In the genomic region with DNA sequence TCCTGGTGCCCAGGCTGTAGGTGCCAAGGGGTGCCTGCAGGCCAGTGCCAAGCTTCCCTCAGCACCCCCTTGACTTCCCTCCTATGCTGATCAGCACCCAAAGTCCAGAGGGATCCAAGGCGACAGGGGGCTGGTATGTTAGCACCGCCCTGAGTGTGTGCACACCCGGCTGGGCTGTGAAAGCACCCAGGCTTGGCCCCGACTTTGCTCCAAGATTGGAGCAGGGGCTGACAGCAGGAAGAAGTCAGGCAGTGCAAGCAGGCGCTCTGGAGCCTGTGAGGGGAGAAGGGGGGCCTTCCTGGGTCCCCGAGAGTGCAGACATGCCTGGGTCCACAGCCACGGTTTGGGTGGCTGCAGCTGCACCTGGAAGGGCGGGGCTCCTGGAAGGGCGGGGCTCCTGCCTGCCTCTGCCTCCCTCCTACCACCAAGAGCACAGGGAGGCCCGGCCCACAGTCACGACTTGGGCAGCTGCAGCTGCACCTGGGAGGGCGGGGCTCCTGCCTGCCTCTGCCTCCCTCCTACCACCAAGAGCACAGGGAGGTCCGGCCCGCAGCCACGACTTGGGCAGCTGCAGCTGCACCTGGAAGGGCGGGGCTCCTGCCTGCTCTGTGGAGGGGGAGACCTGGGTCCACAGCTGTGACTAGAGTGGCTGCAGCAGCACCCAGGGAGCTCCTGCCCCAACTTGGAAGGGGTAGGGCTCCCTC, we compare ENCODE assay signal across 1 cellular context.
TF ChIP-seq lines count a peak whose summit lies in the region.

No MANE protein-coding gene starts in this region.

TF ChIP-seq in WTC11, 78 proteins besides CTCF, POLR2A, EP300 and RAD21 (continued from another document):
- TF ChIP-seq, protein P1, sequence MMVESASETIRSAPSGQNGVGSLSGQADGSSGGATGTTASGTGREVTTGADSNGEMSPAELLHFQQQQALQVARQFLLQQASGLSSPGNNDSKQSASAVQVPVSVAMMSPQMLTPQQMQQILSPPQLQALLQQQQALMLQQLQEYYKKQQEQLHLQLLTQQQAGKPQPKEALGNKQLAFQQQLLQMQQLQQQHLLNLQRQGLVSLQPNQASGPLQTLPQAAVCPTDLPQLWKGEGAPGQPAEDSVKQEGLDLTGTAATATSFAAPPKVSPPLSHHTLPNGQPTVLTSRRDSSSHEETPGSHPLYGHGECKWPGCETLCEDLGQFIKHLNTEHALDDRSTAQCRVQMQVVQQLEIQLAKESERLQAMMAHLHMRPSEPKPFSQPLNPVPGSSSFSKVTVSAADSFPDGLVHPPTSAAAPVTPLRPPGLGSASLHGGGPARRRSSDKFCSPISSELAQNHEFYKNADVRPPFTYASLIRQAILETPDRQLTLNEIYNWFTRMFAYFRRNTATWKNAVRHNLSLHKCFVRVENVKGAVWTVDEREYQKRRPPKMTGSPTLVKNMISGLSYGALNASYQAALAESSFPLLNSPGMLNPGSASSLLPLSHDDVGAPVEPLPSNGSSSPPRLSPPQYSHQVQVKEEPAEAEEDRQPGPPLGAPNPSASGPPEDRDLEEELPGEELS (CRISPR knock-in tag; IDR thresholded peaks at IDR 0.05) = no peak
- TF ChIP-seq GABPB1 (CRISPR knock-in tag; IDR thresholded peaks at IDR 0.05) (no peak), ZNF416 (CRISPR knock-in tag; IDR thresholded peaks at IDR 0.05) (no peak), MXD4 (CRISPR knock-in tag; IDR thresholded peaks at IDR 0.05; ENCODE audit: borderline replicate concordance) (no peak), PRRX2 (CRISPR knock-in tag; IDR thresholded peaks at IDR 0.05) (no peak), STAT6 (CRISPR knock-in tag; conservative IDR thresholded peaks at IDR 0.05; ENCODE audit: low read depth) (no peak), GTF2I (CRISPR knock-in tag; conservative IDR thresholded peaks at IDR 0.05) (no peak), GRHL2 (CRISPR knock-in tag; IDR thresholded peaks at IDR 0.05; ENCODE audit: insufficient replicate concordance, severe bottlenecking) (no peak), JAZF1 (CRISPR knock-in tag; IDR thresholded peaks at IDR 0.05) (no peak)
TF ChIP-seq in WTC11: peak in this region for 0.
